9 cellular contexts compared by ENCODE assay signal in the genomic region with DNA sequence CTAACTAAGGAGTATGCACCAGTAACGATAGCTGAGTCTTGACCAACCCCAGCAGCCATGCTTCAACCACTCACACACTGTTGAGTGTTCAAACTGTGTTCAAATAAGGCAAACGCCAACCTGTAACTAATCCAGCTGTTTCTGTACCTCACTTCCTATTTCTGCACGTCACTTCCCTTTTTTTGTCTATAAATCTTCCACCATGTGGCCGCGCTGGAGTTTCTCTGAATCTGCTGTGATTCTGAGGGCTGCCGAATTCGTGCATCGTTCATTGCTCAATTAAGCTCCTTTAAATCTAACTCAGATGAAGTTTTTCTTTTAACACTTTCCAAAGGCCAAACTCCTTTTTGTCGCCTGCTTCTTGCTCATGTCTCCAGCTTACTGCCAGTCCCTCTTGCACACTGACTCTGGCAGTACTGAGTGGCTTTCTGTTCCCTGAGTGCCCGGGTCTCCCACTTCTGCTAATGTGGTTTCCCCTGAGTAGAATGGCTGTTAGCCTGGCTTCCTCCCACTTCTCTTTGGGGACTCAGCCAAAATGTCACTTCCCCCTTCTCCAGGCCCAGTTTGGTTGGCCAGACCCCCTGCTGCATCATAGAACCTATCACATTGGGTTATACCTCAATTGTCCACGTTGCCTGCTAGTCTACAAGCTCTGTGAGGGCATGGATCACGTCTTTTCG.
DNase-seq lines count a peak whose midpoint lies in the region; ATAC-seq, FAIRE-seq and TF ChIP-seq lines count a peak whose summit lies in the region.
"Had no signal": no experiment of that assay in that cellular context is flagged by ENCODE, and none has a peak within 500 bp of the region (broad histone marks: within the 10 kb centered on the region; RNA-seq: fewer than 3 reads in every experiment).

No MANE protein-coding gene starts in this region.

- no peak for FAIRE-seq in D721Med (lab: Jason Lieb, UNC)

- ATAC-seq in stimulated activated naive CD8-positive, alpha-beta T cell treated with anti-CD3 and anti-CD28 coated beads, Interleukin-15, Interleukin-2, amounts not matched to agents 100 U/mL and 50 U/mL, for 24 hours = no peak
- ATAC-seq in GM21515 (IDR thresholded peaks at IDR 0.05; ENCODE audit: unreplicated experiment) = no peak

- H3K36me3 Mint-ChIP-seq in stimulated activated naive CD8-positive, alpha-beta T cell treated with anti-CD3 and anti-CD28 coated beads, Interleukin-15, Interleukin-2, amounts not matched to agents 100 ng/mL and 50 ng/mL, for 24 hours (ENCODE audit: low read depth) = no peaks in the 10 kb centered on the region

- peak overlapping the region; percentile 43 for H3K27ac Mint-ChIP-seq in stimulated activated naive CD8-positive, alpha-beta T cell treated with anti-CD3 and anti-CD28 coated beads, Interleukin-15, Interleukin-2, amounts not matched to agents 100 ng/mL and 50 ng/mL, for 24 hours

- no peak for TF ChIP-seq CTCF in D721Med (IDR thresholded peaks at IDR 0.05; ENCODE audit: insufficient read depth, missing control alignments)

- H3K9me3 Mint-ChIP-seq in stimulated activated naive CD8-positive, alpha-beta T cell treated with anti-CD3 and anti-CD28 coated beads, Interleukin-15, Interleukin-2, amounts not matched to agents 100 ng/mL and 50 ng/mL, for 24 hours = peaks cover 15% of the 10 kb centered on the region

- peaks cover 13% of the 10 kb centered on the region for H3K4me1 Mint-ChIP-seq in stimulated activated naive CD8-positive, alpha-beta T cell treated with anti-CD3 and anti-CD28 coated beads, Interleukin-15, Interleukin-2, amounts not matched to agents 100 ng/mL and 50 ng/mL, for 24 hours (ENCODE audit: low read depth)

- H3K27me3 Mint-ChIP-seq in stimulated activated naive CD8-positive, alpha-beta T cell treated with anti-CD3 and anti-CD28 coated beads, Interleukin-15, Interleukin-2, amounts not matched to agents 100 ng/mL and 50 ng/mL, for 24 hours = no peaks in the 10 kb centered on the region

- peak overlapping the region; percentile 28 for H3K4me3 Mint-ChIP-seq in stimulated activated naive CD8-positive, alpha-beta T cell treated with anti-CD3 and anti-CD28 coated beads, Interleukin-15, Interleukin-2, amounts not matched to agents 100 ng/mL and 50 ng/mL, for 24 hours

- DNase-seq in stimulated activated naive CD8-positive, alpha-beta T cell treated with anti-CD3 and anti-CD28 coated beads, Interleukin-15, Interleukin-2, amounts not matched to agents 100 U/mL and 50 U/mL, for 24 hours = no peak
- DNase-seq in anterior cingulate cortex (lab: John Stamatoyannopoulos, UW) (peak in 36 of 58 donors; percentile 0 to 56 (median 11)), medulla oblongata (ENCODE audit: extremely low spot score) (peak; percentile 85), HuH-7 (ENCODE audit: low spot score) (no peak), dermis blood vessel endothelial cell (no peak), D721Med (ENCODE audit: insufficient read length, low spot score) (no peak)
- DNase-seq: activated naive CD4-positive, alpha-beta T cell treated with anti-CD3 and anti-CD28 coated beads, Interleukin-2, amount 50 U/mL, for 16 hours had no signal

Comparison
In these comparisons a context has a peak if more than half of its experiments do, and no peak if none do; other contexts are left out.
1. DNase-seq: peak in anterior cingulate cortex (36 of 58) and medulla oblongata (single experiment); none in stimulated activated naive CD8-positive, alpha-beta T cell treated with anti-CD3 and anti-CD28 coated beads, Interleukin-15, Interleukin-2, amounts not matched to agents 100 U/mL and 50 U/mL, for 24 hours (single experiment), HuH-7 (single experiment), dermis blood vessel endothelial cell (single experiment) and D721Med (single experiment).